ENCODE assay signal across 8 cellular contexts in genomic region chr5:669111-669841, GRCh38. TPM values are rescaled to one million over a fixed set of nuclear protein-coding genes. Genes with fewer than 3 reads are reported as not detected.
DNase-seq lines count a peak whose midpoint lies in the region; ATAC-seq and TF ChIP-seq lines count a peak whose summit lies in the region.

No MANE protein-coding gene starts in this region.

- H3K9me3 Mint-ChIP-seq in activated CD4-positive, alpha-beta T cell treated with anti-CD3 and anti-CD28 coated beads for 36 hours (ENCODE audit: low read depth) = no peaks in the 10 kb centered on the region
- H3K9me3 Mint-ChIP-seq in activated CD4-positive, alpha-beta memory T cell treated with anti-CD3 and anti-CD28 coated beads for 36 hours = no peaks in the 10 kb centered on the region

- intact Hi-C loops in activated CD4-positive, alpha-beta T cell treated with anti-CD3 and anti-CD28 coated beads for 36 hours (cut with DNase I, micrococcal nuclease) = no loop called here
- intact Hi-C loops in activated CD4-positive, alpha-beta memory T cell treated with anti-CD3 and anti-CD28 coated beads for 36 hours (cut with micrococcal nuclease) = no loop called here

- no peak for TF ChIP-seq POLR2A in erythroblast (IDR thresholded peaks at IDR 0.05; ENCODE audit: low read length)

- H3K27me3 Mint-ChIP-seq in activated CD4-positive, alpha-beta T cell treated with anti-CD3 and anti-CD28 coated beads for 36 hours = no peaks in the 10 kb centered on the region
- peaks cover 4% of the 10 kb centered on the region for H3K27me3 Mint-ChIP-seq in activated CD4-positive, alpha-beta memory T cell treated with anti-CD3 and anti-CD28 coated beads for 36 hours

- H3K4me3 Mint-ChIP-seq in activated CD4-positive, alpha-beta T cell treated with anti-CD3 and anti-CD28 coated beads for 36 hours = no peak overlapping the region
- H3K4me3 Mint-ChIP-seq in activated CD4-positive, alpha-beta memory T cell treated with anti-CD3 and anti-CD28 coated beads for 36 hours = no peak overlapping the region

- H3K4me1 Mint-ChIP-seq in activated CD4-positive, alpha-beta T cell treated with anti-CD3 and anti-CD28 coated beads for 36 hours = peaks cover 9% of the 10 kb centered on the region
- peaks cover 14% of the 10 kb centered on the region for H3K4me1 Mint-ChIP-seq in activated CD4-positive, alpha-beta memory T cell treated with anti-CD3 and anti-CD28 coated beads for 36 hours (ENCODE audit: low read depth)

- DNase-seq in activated CD4-positive, alpha-beta T cell treated with anti-CD3 and anti-CD28 coated beads for 36 hours = peak; percentile 74
- no peak for DNase-seq in activated CD4-positive, alpha-beta T cell treated with anti-CD3 and anti-CD28 coated beads for 1 hour
- DNase-seq in activated CD4-positive, alpha-beta memory T cell treated with anti-CD3 and anti-CD28 coated beads for 36 hours = peak; percentile 56
- DNase-seq in erythroblast (lab: John Stamatoyannopoulos, UW) = peak; percentile 25 to 58
- peak in 55 of 56 donors; percentile 57 to 99 (median 92) for DNase-seq in nucleus accumbens (lab: John Stamatoyannopoulos, UW)
- no peak for DNase-seq in NCI-H2171 (lab: John Stamatoyannopoulos, UW)
- DNase-seq in GOT3 (lab: John Stamatoyannopoulos, UW) = no peak

- ATAC-seq in activated CD4-positive, alpha-beta T cell treated with anti-CD3 and anti-CD28 coated beads for 36 hours = peak; percentile 23
- ATAC-seq in HG02852 (IDR thresholded peaks at IDR 0.05; ENCODE audit: unreplicated experiment) = no peak

- POLR2A ChIA-PET in activated CD4-positive, alpha-beta T cell treated with anti-CD3 and anti-CD28 coated beads for 36 hours (lab: Charles Lee) = no interaction called here
- POLR2A ChIA-PET in activated CD4-positive, alpha-beta memory T cell treated with anti-CD3 and anti-CD28 coated beads for 36 hours (lab: Charles Lee) = no interaction called here

- CTCF ChIA-PET in activated CD4-positive, alpha-beta T cell treated with anti-CD3 and anti-CD28 coated beads for 36 hours (lab: Charles Lee) = interaction anchor here (0.6 to 1.5 kb wide), 6 partner anchors 11 to 1124 kb away, joined by 3 to 6 read pairs (median 4); no protein-coding TSS in a partner anchor
- CTCF ChIA-PET in activated CD4-positive, alpha-beta memory T cell treated with anti-CD3 and anti-CD28 coated beads for 36 hours (lab: Charles Lee) = interaction anchor here (0.6 to 5.6 kb wide), 10 partner anchors 12 to 254 kb away, joined by 3 to 52 read pairs (median 4); partner anchors contain the start of genes BRD9 and TRIP13

- H3K36me3 Mint-ChIP-seq in activated CD4-positive, alpha-beta T cell treated with anti-CD3 and anti-CD28 coated beads for 36 hours (ENCODE audit: low read depth) = peaks cover 9% of the 10 kb centered on the region
- peaks cover 2% of the 10 kb centered on the region for H3K36me3 Mint-ChIP-seq in activated CD4-positive, alpha-beta memory T cell treated with anti-CD3 and anti-CD28 coated beads for 36 hours

- H3K27ac Mint-ChIP-seq in activated CD4-positive, alpha-beta T cell treated with anti-CD3 and anti-CD28 coated beads for 36 hours = no peak overlapping the region
- no peak overlapping the region for H3K27ac Mint-ChIP-seq in activated CD4-positive, alpha-beta memory T cell treated with anti-CD3 and anti-CD28 coated beads for 36 hours

RNA-seq across cellular contexts. Expression of gene TPPP, which starts 23.9 kb away (rescaled TPM):
- under 1 TPM; 0.21 TPM for total RNA-seq in activated CD4-positive, alpha-beta T cell treated with anti-CD3 and anti-CD28 coated beads for 36 hours
- total RNA-seq in activated CD4-positive, alpha-beta memory T cell treated with anti-CD3 and anti-CD28 coated beads for 36 hours = under 1 TPM; 0.53 to 0.55 TPM

RNA-seq across cellular contexts. Expression of gene CEP72, which starts 57.1 kb away (rescaled TPM):
- total RNA-seq in activated CD4-positive, alpha-beta T cell treated with anti-CD3 and anti-CD28 coated beads for 36 hours = 10 to 100 TPM; 23.7 to 26.4 TPM
- 10 to 100 TPM; 21.6 to 22.5 TPM for total RNA-seq in activated CD4-positive, alpha-beta memory T cell treated with anti-CD3 and anti-CD28 coated beads for 36 hours

Comparison
In these comparisons a context has a peak if more than half of its experiments do, and no peak if none do; other contexts are left out.
1. DNase-seq: peak in activated CD4-positive, alpha-beta T cell treated with anti-CD3 and anti-CD28 coated beads for 36 hours (single experiment), activated CD4-positive, alpha-beta memory T cell treated with anti-CD3 and anti-CD28 coated beads for 36 hours (single experiment), erythroblast (2 of 2) and nucleus accumbens (55 of 56); none in activated CD4-positive, alpha-beta T cell treated with anti-CD3 and anti-CD28 coated beads for 1 hour (single experiment), NCI-H2171 (single experiment) and GOT3 (single experiment).